10 cellular contexts compared by ENCODE assay signal in genomic region chr21:15682182-15682895, GRCh38. TPM values are rescaled to one million over a fixed set of nuclear protein-coding genes. Genes with fewer than 3 reads are reported as not detected.
DNase-seq lines count a peak whose midpoint lies in the region; ATAC-seq and TF ChIP-seq lines count a peak whose summit lies in the region.
"Had no signal": no experiment of that assay in that cellular context is flagged by ENCODE, and none has a peak within 500 bp of the region (broad histone marks: within the 10 kb centered on the region; RNA-seq: fewer than 3 reads in every experiment).

No MANE protein-coding gene starts in this region.

- H3K36me3 Mint-ChIP-seq in activated naive CD8-positive, alpha-beta T cell treated with anti-CD3 and anti-CD28 coated beads for 36 hours, result no peaks in the 10 kb centered on the region
- no peaks in the 10 kb centered on the region for H3K36me3 Mint-ChIP-seq in T-helper 2 cell treated with Interferon-gamma antibody and Interleukin-4, amounts not matched to agents 5 μg/mL and 100 μg/mL, for 36 hours (ENCODE audit: low read depth)
- H3K36me3 Mint-ChIP-seq: naive thymus-derived CD8-positive, alpha-beta T cell had no signal

- H3K27me3 ChIP-seq in IMR-90 (ENCODE audit: control insufficient read depth, insufficient read depth, low read length) (no peaks in the 10 kb centered on the region), left lung (no peaks in the 10 kb centered on the region)

- peak overlapping the region; percentile 87 for H2BK120ac ChIP-seq in IMR-90 (ENCODE audit: low read depth, low read length)

- H3K9me3 ChIP-seq in IMR-90 (ENCODE audit: control insufficient read depth, insufficient read depth, low read length) (peaks cover 13% of the 10 kb centered on the region), left lung (no peaks in the 10 kb centered on the region)

- TF ChIP-seq CTCF in IMR-90 (conservative IDR thresholded peaks at IDR 0.05; ENCODE audit: low read depth, low read length), result no peak
- no peak for TF ChIP-seq CTCF in left lung (IDR thresholded peaks at IDR 0.05)

- H3K4me3 Mint-ChIP-seq in activated naive CD8-positive, alpha-beta T cell treated with anti-CD3 and anti-CD28 coated beads for 36 hours, result no peak overlapping the region
- no peak overlapping the region for H3K4me3 Mint-ChIP-seq in T-helper 2 cell treated with Interferon-gamma antibody and Interleukin-4, amounts not matched to agents 5 μg/mL and 100 μg/mL, for 36 hours
- H3K4me3 Mint-ChIP-seq: naive thymus-derived CD8-positive, alpha-beta T cell had no signal

- ATAC-seq in IMR-90 (ENCODE audit: low read depth), result peak; percentile 46
- peak; percentile 72 for ATAC-seq in left lung
- ATAC-seq: naive thymus-derived CD8-positive, alpha-beta T cell had no signal

- POLR2A ChIA-PET in IMR-90 (lab: Charles Lee; ENCODE audit: unreplicated experiment), result no interaction called here

- H3K4ac ChIP-seq in IMR-90 (ENCODE audit: low read depth, low read length), result peak overlapping the region; percentile 54

- peaks cover 8% of the 10 kb centered on the region for H3K4me1 Mint-ChIP-seq in activated naive CD8-positive, alpha-beta T cell treated with anti-CD3 and anti-CD28 coated beads for 36 hours
- peaks cover 5% of the 10 kb centered on the region for H3K4me1 Mint-ChIP-seq in T-helper 2 cell treated with Interferon-gamma antibody and Interleukin-4, amounts not matched to agents 5 μg/mL and 100 μg/mL, for 36 hours (ENCODE audit: low read depth)

- TF ChIP-seq RAD21 in IMR-90 (IDR thresholded peaks at IDR 0.05; ENCODE audit: low read length), result no peak

- peaks cover 4% of the 10 kb centered on the region for H3K27me3 Mint-ChIP-seq in activated naive CD8-positive, alpha-beta T cell treated with anti-CD3 and anti-CD28 coated beads for 36 hours
- H3K27me3 Mint-ChIP-seq in T-helper 2 cell treated with Interferon-gamma antibody and Interleukin-4, amounts not matched to agents 5 μg/mL and 100 μg/mL, for 36 hours (ENCODE audit: low read depth), result peaks cover 2% of the 10 kb centered on the region

- H3K27ac ChIP-seq in IMR-90 (ENCODE audit: insufficient read depth, low read length) (peak overlapping the region; percentile 87), left lung (peak overlapping the region; percentile 28 to 86)

- no peaks in the 10 kb centered on the region for H4K20me1 ChIP-seq in IMR-90 (ENCODE audit: insufficient read depth, low read length)

- peak overlapping the region; percentile 84 for H3K18ac ChIP-seq in IMR-90 (ENCODE audit: low read depth, low read length)

- H2AK5ac ChIP-seq in IMR-90 (ENCODE audit: low read depth, low read length), result peak overlapping the region; percentile 29; the same call in 1 of the 2 replicates

- no TSS peak for BruUV-seq in IMR-90 (replicated peaks; lab: Mats Ljungman, UMichigan)

- intact Hi-C loops in IMR-90 (cut with micrococcal nuclease) (no loop called here), left lung (cut with DNase I) (no loop called here)

- no peaks in the 10 kb centered on the region for H3K36me3 ChIP-seq in IMR-90 (ENCODE audit: control insufficient read depth, insufficient read depth, low read length)
- no peaks in the 10 kb centered on the region for H3K36me3 ChIP-seq in left lung

- H3K4me1 ChIP-seq in IMR-90 (ENCODE audit: control insufficient read depth, insufficient read depth, low read length) (peaks cover 4% of the 10 kb centered on the region), left lung (peaks cover 0 to 53% of the 10 kb centered on the region in 2 donors)

- H3K23ac ChIP-seq in IMR-90 (ENCODE audit: low read depth, low read length), result peak overlapping the region; percentile 72; the same call in 1 of the 2 replicates

- H2BK5ac ChIP-seq in IMR-90 (ENCODE audit: low read depth, low read length, poor library complexity, severe bottlenecking), result peak overlapping the region; percentile 91

- H3K14ac ChIP-seq in IMR-90 (replicated peaks; ENCODE audit: low read depth, low read length), result peak overlapping the region; percentile 66

- no peaks in the 10 kb centered on the region for H3K79me1 ChIP-seq in IMR-90 (ENCODE audit: low read depth in 1 of 2, low read length in 2 of 2)

- H3K4me2 ChIP-seq in IMR-90 (ENCODE audit: low read depth, low read length), result peak overlapping the region; percentile 48; the same call in 1 of the 2 replicates

- no peak overlapping the region for H3K9ac ChIP-seq in IMR-90 (ENCODE audit: low read depth, low read length)

- in situ Hi-C loops in IMR-90 (cut with MboI; ENCODE audit: low sequenced_read_pairs), result no loop called here

- H4K91ac ChIP-seq in IMR-90 (ENCODE audit: insufficient read depth, low read depth, low read length), result peak overlapping the region; percentile 64; the same call in 1 of the 2 replicates

- WGBS in IMR-90 (ENCODE audit: extremely low coverage in 2 of 2, insufficient read length in 1 of 2), 2 experiments, result 82% methylated on average over 3 of the region's 6 CpGs; no CpG with 5 or more reads in 1 of the 2 experiments

- H4K8ac ChIP-seq in IMR-90 (ENCODE audit: low read depth in 2 of 2, low read length in 2 of 2), result peak overlapping the region; percentile 80 to 82

- peak overlapping the region; percentile 88 for H2BK15ac ChIP-seq in IMR-90 (ENCODE audit: low read depth, low read length)

- no peak overlapping the region for H2AK9ac ChIP-seq in IMR-90 (replicated peaks; ENCODE audit: low read depth, low read length, poor library complexity)

- no peaks in the 10 kb centered on the region for H3K9me3 Mint-ChIP-seq in activated naive CD8-positive, alpha-beta T cell treated with anti-CD3 and anti-CD28 coated beads for 36 hours
- H3K9me3 Mint-ChIP-seq in T-helper 2 cell treated with Interferon-gamma antibody and Interleukin-4, amounts not matched to agents 5 μg/mL and 100 μg/mL, for 36 hours, result no peaks in the 10 kb centered on the region
- H3K9me3 Mint-ChIP-seq: naive thymus-derived CD8-positive, alpha-beta T cell had no signal

- no peak overlapping the region for H3K56ac ChIP-seq in IMR-90 (ENCODE audit: extremely low read depth, insufficient read depth, low read length)

- no peaks in the 10 kb centered on the region for H3K9me1 ChIP-seq in IMR-90 (ENCODE audit: insufficient read depth, low read length)

- H3K27ac Mint-ChIP-seq in activated naive CD8-positive, alpha-beta T cell treated with anti-CD3 and anti-CD28 coated beads for 36 hours, result peak overlapping the region; percentile 12
- H3K27ac Mint-ChIP-seq in T-helper 2 cell treated with Interferon-gamma antibody and Interleukin-4, amounts not matched to agents 5 μg/mL and 100 μg/mL, for 36 hours, result no peak overlapping the region
- H3K27ac Mint-ChIP-seq: naive thymus-derived CD8-positive, alpha-beta T cell had no signal

- H2AFZ ChIP-seq in IMR-90 (replicated peaks; ENCODE audit: low read length, poor library complexity), result peak overlapping the region; percentile 33

- no peak for TF ChIP-seq POLR2A in IMR-90 (IDR thresholded peaks at IDR 0.05; ENCODE audit: low read depth, low read length)

- dilution Hi-C loops in IMR-90 (cut with HindIII; ENCODE audit: low sequenced_read_pairs, unreplicated experiment), result no loop called here

- CTCF ChIA-PET in IMR-90 (lab: Yijun Ruan, JAX), result no interaction called here

- peak; percentile 10 for DNase-seq in AG08396 (ENCODE audit: low spot score)
- peak; percentile 76 for DNase-seq in IMR-90
- DNase-seq in activated naive CD8-positive, alpha-beta T cell treated with anti-CD3 and anti-CD28 coated beads for 36 hours, result no peak
- no peak for DNase-seq in left lung
- no peak for DNase-seq in T-helper 2 cell treated with Interferon-gamma antibody and Interleukin-4, amounts not matched to agents 5 μg/mL and 100 μg/mL, for 36 hours (ENCODE audit: low spot score)
- DNase-seq in NCI-H345 treated with DMSO at 0.1 percent for 48 hours (lab: John Stamatoyannopoulos, UW; ENCODE audit: unreplicated experiment), result no peak
- DNase-seq in GM19240 (ENCODE audit: insufficient read length, low spot score), result no peak
- DNase-seq in cerebellum (ENCODE audit: low spot score), result no peak
- DNase-seq: naive thymus-derived CD8-positive, alpha-beta T cell; NCI-H1930 had no signal

- H3K4me3 ChIP-seq in IMR-90 (ENCODE audit: insufficient read depth, low read depth, low read length) (no peak overlapping the region), left lung (no peak overlapping the region)

- H2BK20ac ChIP-seq in IMR-90 (ENCODE audit: low read depth, low read length), result peak overlapping the region; percentile 68

- H4K5ac ChIP-seq in IMR-90 (ENCODE audit: low read depth, low read length), result peak overlapping the region; percentile 46

TF ChIP-seq in IMR-90, 13 proteins besides CTCF, POLR2A, EP300 and RAD21:
- no peak for TF ChIP-seq RCOR1 (IDR thresholded peaks at IDR 0.05; ENCODE audit: insufficient replicate concordance, low read length)
- TF ChIP-seq MXI1 (IDR thresholded peaks at IDR 0.05; ENCODE audit: borderline replicate concordance, low read depth, low read length), result no peak
- no peak for TF ChIP-seq MAZ (IDR thresholded peaks at IDR 0.05; ENCODE audit: borderline replicate concordance, low read depth, low read length)
- TF ChIP-seq CEBPB (IDR thresholded peaks at IDR 0.05; ENCODE audit: low read depth, low read length), result peak; percentile 98
- TF ChIP-seq SMC3 (IDR thresholded peaks at IDR 0.05; ENCODE audit: low read depth, low read length), result no peak
- TF ChIP-seq ELK1 (IDR thresholded peaks at IDR 0.05; ENCODE audit: borderline replicate concordance, low read depth, low read length), result no peak
- TF ChIP-seq RFX5 (IDR thresholded peaks at IDR 0.05; ENCODE audit: low read depth, low read length), result no peak
- no peak for TF ChIP-seq BHLHE40 (IDR thresholded peaks at IDR 0.05; ENCODE audit: low read depth, low read length)
- TF ChIP-seq MAFK (IDR thresholded peaks at IDR 0.05; ENCODE audit: low read depth, low read length), result no peak
TF ChIP-seq in IMR-90: peak in this region for 1.

RNA-seq across cellular contexts. Expression of gene USP25, which starts 47.4 kb away (rescaled TPM):
- total RNA-seq in IMR-90 (2012; rRNA removed), result 23.3 and 30.8 TPM in 2 replicates
- polyA plus RNA-seq in IMR-90 (2012; rRNA removed), result 7.2 and 9.3 TPM in 2 replicates
- 1.8 and 2.7 TPM in 2 replicates for polyA plus RNA-seq in IMR-90 (2012; cell fraction: cytosol; rRNA removed)
- 1.2 and 16.3 TPM in 2 replicates for polyA plus RNA-seq in IMR-90 (2012; cell fraction: nucleus; rRNA removed; ENCODE audit: low replicate concordance)
- 10 to 100 TPM; 34.9 to 36.4 TPM for total RNA-seq in activated naive CD8-positive, alpha-beta T cell treated with anti-CD3 and anti-CD28 coated beads for 36 hours
- total RNA-seq in left lung, result 10 to 100 TPM; 47.5 to 51.9 TPM
- total RNA-seq in cerebellum, result 61.3 TPM

Comparison
In these comparisons a context has a peak if more than half of its experiments do, and no peak if none do; other contexts are left out.
1. DNase-seq: peak in AG08396 (single experiment) and IMR-90 (single experiment); none in activated naive CD8-positive, alpha-beta T cell treated with anti-CD3 and anti-CD28 coated beads for 36 hours (single experiment), left lung (0 of 2), T-helper 2 cell treated with Interferon-gamma antibody and Interleukin-4, amounts not matched to agents 5 μg/mL and 100 μg/mL, for 36 hours (single experiment), NCI-H345 treated with DMSO at 0.1 percent for 48 hours (single experiment), GM19240 (single experiment) and cerebellum (single experiment).